Comparison of ENCODE assay signal across 26 cellular contexts in the genomic region with DNA sequence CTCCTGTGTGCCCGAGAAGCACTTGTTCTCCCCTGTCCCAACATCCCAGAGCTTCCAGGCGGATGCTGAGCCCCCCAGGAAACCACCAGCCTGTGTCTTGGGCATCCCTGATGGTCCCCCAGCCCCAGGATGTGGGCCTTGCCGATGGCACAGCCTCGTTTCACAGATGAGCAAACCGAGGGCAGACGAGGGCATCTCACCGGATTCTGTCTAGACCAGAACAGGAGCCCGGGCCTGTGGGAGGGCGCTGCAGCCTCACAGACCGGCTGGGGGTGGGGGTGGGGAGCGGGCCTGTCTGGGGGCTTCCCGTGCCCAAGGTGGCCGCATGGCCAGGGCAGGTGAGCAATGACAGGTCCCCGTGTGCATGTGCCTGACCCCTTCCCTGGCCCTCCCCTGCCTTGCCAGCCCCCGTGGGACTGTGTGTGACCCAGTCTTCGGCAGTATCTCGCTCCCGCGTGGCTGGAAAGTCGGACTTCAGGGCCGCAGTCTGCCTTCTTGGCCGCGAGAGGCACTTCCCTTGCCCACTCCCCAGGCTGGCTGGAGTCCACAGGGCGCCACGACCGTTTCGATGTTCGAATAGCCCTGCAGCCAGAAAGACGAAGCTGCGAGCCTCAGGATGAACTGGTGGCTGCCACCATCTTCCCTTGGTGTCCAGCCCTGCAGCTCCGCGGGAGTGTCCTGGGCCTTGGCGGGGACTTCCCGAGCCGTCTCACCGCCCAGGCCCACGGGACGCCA. TPM values are rescaled to one million over a fixed set of nuclear protein-coding genes. Genes with fewer than 3 reads are reported as not detected.
A peak's percentile ranks its signal among the peaks of the same experiment; 100 is the strongest.
DNase-seq lines count a peak whose midpoint lies in the region; ATAC-seq, FAIRE-seq and TF ChIP-seq lines count a peak whose summit lies in the region.
"Had no signal": no experiment of that assay in that cellular context is flagged by ENCODE, and none has a peak within 500 bp of the region (broad histone marks: within the 10 kb centered on the region; RNA-seq: fewer than 3 reads in every experiment).

No MANE protein-coding gene starts in this region.

- no CpG with 5 or more reads among the region's 38 CpGs for WGBS in H9 (ENCODE audit: extremely low coverage, insufficient read length, low lambda C conversion rate)
- 86% methylated on average over 34 of the region's 38 CpGs; no CpG with 5 or more reads in 1 of the 2 experiments for WGBS in H1 (ENCODE audit: extremely low coverage in 1 of 2, insufficient coverage in 1 of 2, insufficient read length in 1 of 2, insufficient replicate concordance in 2 of 2, low coverage in 1 of 2, low lambda C conversion rate in 2 of 2, missing lambda C conversion rate in 1 of 2), 2 experiments
- 89 to 93% (median 90%) methylated on average over 21 to 38 of the region's 38 CpGs for WGBS in spleen, 5 donors

- H3K9ac ChIP-seq in H9 (ENCODE audit: extremely low read depth, insufficient read length, low read length) (no peak overlapping the region), H1 (replicated peaks in 1 of 4; ENCODE audit: extremely low read depth in 1 of 4, low read depth in 3 of 4, low read length in 3 of 4) (no peak overlapping the region)
- H3K9ac ChIP-seq: GM23248 had no signal

- no peaks in the 10 kb centered on the region; the same call in 1 of the 2 replicates for H3K4me1 ChIP-seq in H9 (ENCODE audit: insufficient read depth, low read length)
- no peaks in the 10 kb centered on the region for H3K4me1 ChIP-seq in H1 (replicated peaks in 1 of 4; ENCODE audit: control insufficient read depth in 3 of 4, insufficient read depth in 4 of 4, low read length in 3 of 4)
- no peaks in the 10 kb centered on the region for H3K4me1 ChIP-seq in lower lobe of right lung
- H3K4me1 ChIP-seq in spleen = no peaks in the 10 kb centered on the region
- H3K4me1 ChIP-seq: A549 had no signal

- TF ChIP-seq RAD21 in H1 (IDR thresholded peaks at IDR 0.05 in 1 of 2, conservative IDR thresholded peaks at IDR 0.05 in 1 of 2; ENCODE audit: low read depth in 2 of 2, low read length in 2 of 2) = no peak

- no peak overlapping the region for H3K56ac ChIP-seq in H9 (ENCODE audit: insufficient read length, low read depth, low read length)
- H3K56ac ChIP-seq in H1 (replicated peaks; ENCODE audit: insufficient read length, low read depth, low read length) = no peak overlapping the region

- H3K27me3 Mint-ChIP-seq in H9 (ENCODE audit: low read depth) = peaks cover 3% of the 10 kb centered on the region; the same call in 1 of the 2 replicates
- no peaks in the 10 kb centered on the region for H3K27me3 Mint-ChIP-seq in type B pancreatic cell

- no peak for TF ChIP-seq EP300 in H1 (IDR thresholded peaks at IDR 0.05; ENCODE audit: borderline replicate concordance in 1 of 2, low read depth in 2 of 2, low read length in 2 of 2)

- H3K4me3 Mint-ChIP-seq in H9 (no peak overlapping the region), type B pancreatic cell (no peak overlapping the region)
- H3K4me3 Mint-ChIP-seq: CD4-positive, alpha-beta memory T cell had no signal

- H3K27ac Mint-ChIP-seq in H9 (no peak overlapping the region; a peak in 1 of 7 replicates), type B pancreatic cell (no peak overlapping the region)
- H3K27ac Mint-ChIP-seq: CD4-positive, alpha-beta memory T cell had no signal

- H3K18ac ChIP-seq in H9 (ENCODE audit: insufficient read length, low read depth, low read length) (no peak overlapping the region), H1 (ENCODE audit: extremely low read depth, low read length) (no peak overlapping the region)

- H3K9me3 ChIP-seq in H9 (ENCODE audit: control insufficient read depth, low read depth, low read length) (no peaks in the 10 kb centered on the region), H1 (ENCODE audit: insufficient read depth in 2 of 2, low read depth in 1 of 2, low read length in 1 of 2) (no peaks in the 10 kb centered on the region), lower lobe of right lung (no peaks in the 10 kb centered on the region), spleen (no peaks in the 10 kb centered on the region)
- H3K9me3 ChIP-seq: A549 had no signal

- H4K5ac ChIP-seq in H9 (ENCODE audit: insufficient read length, low read depth, low read length) (no peak overlapping the region), H1 (ENCODE audit: insufficient read length, low read depth, low read length) (no peak overlapping the region)

- H2BK20ac ChIP-seq in H9 (ENCODE audit: low read depth, low read length, poor library complexity, severe bottlenecking) = no peak overlapping the region
- no peak overlapping the region; the same call in 1 of the 2 replicates for H2BK20ac ChIP-seq in H1 (ENCODE audit: low read length)

- H3K27me3 ChIP-seq in H9 (ENCODE audit: insufficient read depth, low read length) = no peaks in the 10 kb centered on the region
- no peaks in the 10 kb centered on the region for H3K27me3 ChIP-seq in H1 (replicated peaks in 1 of 4; ENCODE audit: control insufficient read depth in 3 of 4, extremely low read depth in 1 of 4, insufficient read depth in 3 of 4, low read length in 3 of 4)
- H3K27me3 ChIP-seq in lower lobe of right lung (ENCODE audit: low read depth) = peaks cover 3% of the 10 kb centered on the region
- peaks cover 0 to 10% (median 2%) of the 10 kb centered on the region in 7 donors for H3K27me3 ChIP-seq in spleen (replicated peaks in 1 of 7)

- no peak for DNase-seq in H9
- DNase-seq in H1 (ENCODE audit: low read depth in 1 of 2, low spot score in 2 of 2) = no peak
- DNase-seq in lower lobe of right lung = peak; percentile 44
- DNase-seq in spleen = peak; percentile 69
- DNase-seq in type B pancreatic cell (ENCODE audit: extremely low spot score, unreplicated experiment) = no peak
- DNase-seq: C1 segment of cervical spinal cord; CD4-positive, alpha-beta memory T cell; COR-L47; DMS53; GM23248; KBM-7; MV-4-11; NCI-H1105; NCI-H1436 treated with DMSO at 0.1 percent for 48 hours; NCI-H187 treated with DMSO at 0.1 percent for 48 hours; NCI-H2107; NCI-H524; NCI-H82; NK-92 treated with Interleukin-12 subunit alpha and Interleukin-12 subunit beta, amount 100 ng/mL, for 24 hours; PC-9 had no signal

- POLR2A ChIA-PET in H1 (lab: Charles Lee; ENCODE audit: partially characterized antibody) = interaction anchor here (1.0 kb wide), 1 partner anchor 100 kb away, joined by 3 read pairs; no protein-coding TSS in a partner anchor

- FAIRE-seq in H1 (lab: Jason Lieb, UNC) = no peak
- FAIRE-seq: A549 had no signal

- H3K9me3 Mint-ChIP-seq in H9 = no peaks in the 10 kb centered on the region
- H3K9me3 Mint-ChIP-seq in type B pancreatic cell = no peaks in the 10 kb centered on the region
- H3K9me3 Mint-ChIP-seq: CD4-positive, alpha-beta memory T cell had no signal

- no peak overlapping the region for H2BK120ac ChIP-seq in H9 (ENCODE audit: low read depth, low read length, poor library complexity, severe bottlenecking)
- H2BK120ac ChIP-seq in H1 (replicated peaks; ENCODE audit: low read depth, low read length) = no peak overlapping the region

- H4K20me1 ChIP-seq in H9 (ENCODE audit: control insufficient read depth, insufficient read depth, insufficient read length) (no peaks in the 10 kb centered on the region), H1 (replicated peaks in 1 of 2; ENCODE audit: control insufficient read depth in 1 of 2, insufficient read depth in 2 of 2, low read length in 2 of 2) (peaks cover 0 to 3% of the 10 kb centered on the region in 2 experiments)

- H2BK5ac ChIP-seq in H9 (ENCODE audit: insufficient read length, low read length) (no peak overlapping the region), H1 (ENCODE audit: low read depth, low read length) (no peak overlapping the region)

- H3K36me3 Mint-ChIP-seq in H9 (ENCODE audit: insufficient read depth in 1 of 3, low read depth in 3 of 3) (no peaks in the 10 kb centered on the region; a peak in 3 of 7 replicates), type B pancreatic cell (peaks cover 18% of the 10 kb centered on the region)
- H3K36me3 Mint-ChIP-seq: CD4-positive, alpha-beta memory T cell had no signal

- CTCF ChIA-PET in H1 (lab: Charles Lee; ENCODE audit: partially characterized antibody) = interaction anchor here (0.5 to 4.8 kb wide), 12 partner anchors 12 to 267 kb away, joined by 3 to 21 read pairs (median 4); no protein-coding TSS in a partner anchor

- H3K4me3 ChIP-seq in H1 (ENCODE audit: extremely low read depth in 1 of 4, insufficient read depth in 2 of 4, low read depth in 3 of 4, low read length in 4 of 4) (no peak overlapping the region), lower lobe of right lung (no peak overlapping the region), spleen (no peak overlapping the region)
- H3K4me3 ChIP-seq: A549, GM23248, PC-9 had no signal

- TF ChIP-seq CTCF in H9 (conservative IDR thresholded peaks at IDR 0.05) (no peak), H1 (IDR thresholded peaks at IDR 0.05; ENCODE audit: control extremely low read depth in 1 of 3, insufficient read depth in 1 of 3, low read depth in 1 of 3, low read length in 3 of 3) (no peak), lower lobe of right lung (IDR thresholded peaks at IDR 0.05) (no peak), spleen (IDR thresholded peaks at IDR 0.05 in 8 of 11, conservative IDR thresholded peaks at IDR 0.05 in 3 of 11) (no peak), type B pancreatic cell (conservative IDR thresholded peaks at IDR 0.05) (no peak)

- no peaks in the 10 kb centered on the region for H3K36me3 ChIP-seq in H1 (ENCODE audit: control insufficient read depth in 2 of 4, insufficient read depth in 4 of 4, low read length in 3 of 4)
- no peaks in the 10 kb centered on the region for H3K36me3 ChIP-seq in lower lobe of right lung
- H3K36me3 ChIP-seq in spleen = no peaks in the 10 kb centered on the region

- H3K14ac ChIP-seq in H9 (ENCODE audit: insufficient read depth, low read length) = peak overlapping the region; percentile 13; the same call in 1 of the 2 replicates
- H3K14ac ChIP-seq in H1 (ENCODE audit: insufficient read length) = no peak overlapping the region

- H4K91ac ChIP-seq in H9 (ENCODE audit: insufficient read length, low read depth, low read length) = no peak overlapping the region
- no peak overlapping the region for H4K91ac ChIP-seq in H1 (replicated peaks; ENCODE audit: insufficient read length, low read length)

- H3K4ac ChIP-seq in H9 (ENCODE audit: low read depth, low read length) (no peak overlapping the region), H1 (replicated peaks; ENCODE audit: insufficient read length, low read depth, low read length) (no peak overlapping the region)

- H3K79me2 ChIP-seq in H9 (ENCODE audit: insufficient read depth, low read length) (no peaks in the 10 kb centered on the region), H1 (ENCODE audit: control insufficient read depth in 1 of 2, insufficient read depth in 2 of 2, low read length in 2 of 2) (no peaks in the 10 kb centered on the region)

- ATAC-seq in lower lobe of right lung (no peak), HG03457 (IDR thresholded peaks at IDR 0.05; ENCODE audit: unreplicated experiment) (no peak), HG02623 (IDR thresholded peaks at IDR 0.05; ENCODE audit: unreplicated experiment) (no peak)
- ATAC-seq: Right ventricle myocardium inferior had no signal

- H2BK12ac ChIP-seq in H9 (ENCODE audit: insufficient read length, low read depth, low read length) (no peak overlapping the region), H1 (ENCODE audit: low read depth, low read length) (0 out of 2 replicates have a peak overlapping the region, but pooled peaks have one; percentile 17)

- no peak overlapping the region for H3T11ph ChIP-seq in H9 (ENCODE audit: low read length)

- H4K8ac ChIP-seq in H9 (replicated peaks; ENCODE audit: insufficient read length, low read depth, low read length) = no peak overlapping the region
- H4K8ac ChIP-seq in H1 (ENCODE audit: extremely low read depth, insufficient read depth, low read length) = peak overlapping the region; percentile 62

- H2BK15ac ChIP-seq in H9 (ENCODE audit: low read depth, low read length) (no peak overlapping the region), H1 (ENCODE audit: low read length) (no peak overlapping the region)

- H3K23me2 ChIP-seq in H9 (ENCODE audit: insufficient read length, low read depth, low read length, poor library complexity, severe bottlenecking) (peaks cover 2% of the 10 kb centered on the region), H1 (ENCODE audit: low read depth, low read length) (peaks cover 6% of the 10 kb centered on the region; the same call in 1 of the 2 replicates)

- H2AK5ac ChIP-seq in H9 (ENCODE audit: insufficient read length, low read length) = no peak overlapping the region
- no peak overlapping the region for H2AK5ac ChIP-seq in H1 (ENCODE audit: low read depth, low read length)

- H3K79me1 ChIP-seq in H9 (ENCODE audit: insufficient read depth, low read depth, low read length, poor library complexity, severe bottlenecking) = no peaks in the 10 kb centered on the region
- no peaks in the 10 kb centered on the region; the same call in 1 of the 2 replicates for H3K79me1 ChIP-seq in H1 (ENCODE audit: low read depth, low read length)

- TF ChIP-seq POLR2A in H1 (IDR thresholded peaks at IDR 0.05; ENCODE audit: control extremely low read depth in 1 of 2, low read depth in 2 of 2, low read length in 2 of 2) = no peak
- TF ChIP-seq POLR2A in spleen (IDR thresholded peaks at IDR 0.05) = no peak

- H3K27ac ChIP-seq in H9 (ENCODE audit: insufficient read length, low read depth, low read length) (no peak overlapping the region), H1 (ENCODE audit: low read depth, low read length) (no peak overlapping the region), lower lobe of right lung (no peak overlapping the region), spleen (no peak overlapping the region)
- H3K27ac ChIP-seq: A549, GM23248, PC-9 had no signal

- H2AFZ ChIP-seq in H9 (ENCODE audit: low read length) (no peak overlapping the region), H1 (ENCODE audit: low read length) (no peak overlapping the region)
- H2AFZ ChIP-seq: GM23248, PC-9 had no signal

- intact Hi-C loops in lower lobe of right lung (cut with DNase I) = no loop called here
- intact Hi-C loops in spleen (cut with DNase I; ENCODE audit: low total_unique reads) = no loop called here

- H3K4me2 ChIP-seq in H9 (ENCODE audit: insufficient read depth, insufficient read length, low read length) = no peak overlapping the region
- no peak overlapping the region for H3K4me2 ChIP-seq in H1 (ENCODE audit: insufficient read depth in 1 of 2, low read depth in 2 of 2, low read length in 2 of 2)
- H3K4me2 ChIP-seq: A549, PC-9 had no signal

- H3K4me1 Mint-ChIP-seq in H9 = no peaks in the 10 kb centered on the region
- no peaks in the 10 kb centered on the region for H3K4me1 Mint-ChIP-seq in type B pancreatic cell (ENCODE audit: unreplicated experiment)
- H3K4me1 Mint-ChIP-seq: CD4-positive, alpha-beta memory T cell had no signal

- no peak overlapping the region for H3K23ac ChIP-seq in H9 (ENCODE audit: insufficient read length, low read depth, low read length)
- H3K23ac ChIP-seq in H1 (ENCODE audit: insufficient read length) = no peak overlapping the region

RNA-seq across cellular contexts. Expression of gene RFLNA, which starts 8.9 kb away (rescaled TPM):
- total RNA-seq in H9 (2021) (9.7 and 10.6 TPM in 2 replicates), lower lobe of right lung (0.50 TPM), spleen (under 1 TPM in 1 of 7 donors, not detected in 6; 0.13 TPM), type B pancreatic cell (ENCODE audit: low replicate concordance) (19.7 and 57.4 TPM in 2 replicates)
- 6.4 and 8.1 TPM in 2 replicates for total RNA-seq in H1 (2021; fragmentation: NEBNext Ultra II Directional; extraction: Animal tissue kit (Norgen Biotek cat#: 25700))
- polyA plus RNA-seq in H1 (2011; rRNA removed) (6.6 and 9.3 TPM in 2 replicates), spleen (under 1 TPM; 0.04 to 0.35 (median 0.29) TPM)
- 6.2 TPM for polyA plus RNA-seq in H1 (2011; cell fraction: cytosol; rRNA removed)
- polyA plus RNA-seq in H1 (2011; cell fraction: nucleus; rRNA removed) = 12.7 TPM
- 4.3 to 7.5 TPM (median 7.1 TPM) in 4 replicates for polyA plus RNA-seq in H1 (2012, experiment 1 of 2)
- 5.4 TPM for polyA plus RNA-seq in H1 (2012, experiment 2 of 2)
- polyA plus RNA-seq in H1 (2013, experiment 1 of 2) = 3.6 TPM
- 2.4 TPM for polyA plus RNA-seq in H1 (2013, experiment 2 of 2)
- polyA minus RNA-seq in H1 (2011; rRNA and poly(A)+ RNA removed) = 4.4 and 6.3 TPM in 2 replicates
- 5.9 TPM for polyA minus RNA-seq in H1 (2011; cell fraction: cytosol; rRNA and poly(A)+ RNA removed)
- 8.8 TPM for polyA minus RNA-seq in H1 (2011; cell fraction: nucleus; rRNA and poly(A)+ RNA removed)
- total RNA-seq: CD4-positive, alpha-beta memory T cell; MCF 10A; PC-9; SK-MEL-5 had no signal
- polyA plus RNA-seq: A549; CD4-positive, alpha-beta memory T cell had no signal

Comparison
In these comparisons a context has a peak if more than half of its experiments do, and no peak if none do; other contexts are left out.
1. DNase-seq: peak in lower lobe of right lung (single experiment) and spleen (single experiment); none in H9 (single experiment), H1 (0 of 2) and type B pancreatic cell (single experiment).